28 cellular contexts compared by ENCODE assay signal in genomic region chr17:81194941-81195901, GRCh38. TPM values are rescaled to one million over a fixed set of nuclear protein-coding genes. Genes with fewer than 3 reads are reported as not detected.
"Had no signal": no experiment of that assay in that cellular context is flagged by ENCODE, and none has a peak within 500 bp of the region (broad histone marks: within the 10 kb centered on the region; RNA-seq: fewer than 3 reads in every experiment).

No MANE protein-coding gene starts in this region.

- H3K27ac Mint-ChIP-seq: activated naive CD8-positive, alpha-beta T cell treated with anti-CD3 and anti-CD28 coated beads for 36 hours; activated T-helper 2 cell treated with anti-CD3 and anti-CD28 coated beads, Interferon-gamma antibody, Interleukin-2, Interleukin-4, amounts not matched to agents 10 μg/mL and 5 μg/mL and 100 μg/mL, durations not matched to agents 14 hours and 24 hours and 36 hours; nephron progenitor cell had no signal

- H3K4me3 ChIP-seq: mucosa of descending colon had no signal

- H3K9me3 ChIP-seq: mucosa of descending colon had no signal

- H3K4me3 Mint-ChIP-seq: activated naive CD8-positive, alpha-beta T cell treated with anti-CD3 and anti-CD28 coated beads for 36 hours; activated T-cell treated with anti-CD3 and anti-CD28 coated beads, Interleukin-2, amount 50 U/mL, for 4 hours; nephron progenitor cell; stimulated activated naive B cell treated with anti-CD40 and anti-IgM and Interleukin-4, amounts not matched to agents 10 μg/mL and 1 μg/mL and 100 μg/mL, for 72 hours had no signal

- DNase-seq: activated CD4-positive, alpha-beta T cell treated with anti-CD3 and anti-CD28 coated beads, Interleukin-2, amount 50 U/mL, for 4 hours; activated CD8-positive, alpha-beta memory T cell treated with anti-CD3 and anti-CD28 coated beads for 24 hours; activated CD8-positive, alpha-beta memory T cell treated with anti-CD3 and anti-CD28 coated beads, Interleukin-2, amount 50 U/mL, for 48 hours; activated naive CD4-positive, alpha-beta T cell treated with Interleukin-2 at 50 U/mL for 16 hours; activated naive CD8-positive, alpha-beta T cell treated with anti-CD3 and anti-CD28 coated beads for 36 hours; activated T-cell treated with anti-CD3 and anti-CD28 coated beads, Interleukin-2, amount 50 U/mL, for 4 hours; dermis blood vessel endothelial cell; effector CD8-positive, alpha-beta T cell; foreskin melanocyte; hippocampal formation; mesendoderm; mucosa of descending colon; nephron progenitor cell; nucleus accumbens; small intestine; stimulated activated CD4-positive, alpha-beta T cell treated with anti-CD3 and anti-CD28 coated beads, Interleukin-15, amount 100 ng/mL, for 24 hours; stimulated activated naive B cell treated with anti-CD40 and anti-IgM and Interleukin-4, amounts not matched to agents 10 μg/mL and 1 μg/mL and 100 μg/mL, for 72 hours; trophoblast cell; WERI-Rb-1 had no signal

- H3K9me3 Mint-ChIP-seq: activated naive CD8-positive, alpha-beta T cell treated with anti-CD3 and anti-CD28 coated beads for 36 hours; activated T-cell treated with anti-CD3 and anti-CD28 coated beads, Interleukin-2, amount 50 U/mL, for 4 hours; activated T-helper 2 cell treated with anti-CD3 and anti-CD28 coated beads, Interferon-gamma antibody, Interleukin-2, Interleukin-4, amounts not matched to agents 10 μg/mL and 5 μg/mL and 100 μg/mL, durations not matched to agents 14 hours and 24 hours and 36 hours; nephron progenitor cell; stimulated activated naive B cell treated with anti-CD40 and anti-IgM and Interleukin-4, amounts not matched to agents 10 μg/mL and 1 μg/mL and 100 μg/mL, for 72 hours had no signal

- H3K36me3 Mint-ChIP-seq: activated naive CD8-positive, alpha-beta T cell treated with anti-CD3 and anti-CD28 coated beads for 36 hours had no signal

- ATAC-seq: activated T-cell treated with anti-CD3 and anti-CD28 coated beads, Interleukin-2, amount 50 U/mL, for 4 hours; mucosa of descending colon; sciatic nerve; stimulated activated naive B cell treated with anti-CD40 and anti-IgM and Interleukin-4, amounts not matched to agents 10 μg/mL and 1 μg/mL and 100 μg/mL, for 72 hours had no signal

- H3K9ac ChIP-seq: parathyroid adenoma had no signal

- H3K79me2 ChIP-seq: parathyroid adenoma had no signal

- H3K4me1 ChIP-seq: parathyroid adenoma had no signal

- FAIRE-seq: small intestine, TTC549 had no signal

- H3K27ac ChIP-seq: parathyroid adenoma, WERI-Rb-1 had no signal

- H3K27me3 Mint-ChIP-seq: activated naive CD8-positive, alpha-beta T cell treated with anti-CD3 and anti-CD28 coated beads for 36 hours; stimulated activated naive B cell treated with anti-CD40 and anti-IgM and Interleukin-4, amounts not matched to agents 10 μg/mL and 1 μg/mL and 100 μg/mL, for 72 hours had no signal

- H3K4me1 Mint-ChIP-seq: activated naive CD8-positive, alpha-beta T cell treated with anti-CD3 and anti-CD28 coated beads for 36 hours; nephron progenitor cell had no signal

- H2AFZ ChIP-seq: parathyroid adenoma had no signal

RNA-seq across cellular contexts. Expression of gene PVALEF, which starts 29.9 kb away (rescaled TPM):
- total RNA-seq: activated naive CD8-positive, alpha-beta T cell treated with anti-CD3 and anti-CD28 coated beads for 36 hours; activated T-cell treated with anti-CD3 and anti-CD28 coated beads, Interleukin-2, amount 50 U/mL, for 4 hours; activated T-helper 2 cell treated with anti-CD3 and anti-CD28 coated beads, Interferon-gamma antibody, Interleukin-2, Interleukin-4, amounts not matched to agents 10 μg/mL and 5 μg/mL and 100 μg/mL, durations not matched to agents 14 hours and 24 hours and 36 hours; cerebellum; dermis blood vessel endothelial cell; lower leg skin; mucosa of descending colon; pulmonary artery endothelial cell; sciatic nerve; temporal lobe had no signal
- polyA plus RNA-seq: esophagus, small intestine had no signal
